8 cellular contexts compared by ENCODE assay signal in genomic region chr2:148876190-148876588, GRCh38. TPM values are rescaled to one million over a fixed set of nuclear protein-coding genes. Genes with fewer than 3 reads are reported as not detected.
A peak's percentile ranks its signal among the peaks of the same experiment; 100 is the strongest.
DNase-seq lines count a peak whose midpoint lies in the region; ATAC-seq lines count a peak whose summit lies in the region.

No MANE protein-coding gene starts in this region.

- no peak overlapping the region for H3K9ac ChIP-seq in skeletal muscle satellite cell (ENCODE audit: low read depth, low read length)

- H3K36me3 Mint-ChIP-seq in T-helper 17 cell (ENCODE audit: low read depth): peaks cover 3% of the 10 kb centered on the region

- peaks cover 14% of the 10 kb centered on the region for H3K4me1 Mint-ChIP-seq in T-helper 17 cell

- peak overlapping the region; percentile 41 for H3K4me2 ChIP-seq in skeletal muscle satellite cell (ENCODE audit: low read length)

- DNase-seq in NCI-H1417 (lab: John Stamatoyannopoulos, UW): peak; percentile 6 to 79 (median 69)
- DNase-seq in NCI-H1417 treated with DMSO at 0.1 percent for 48 hours (lab: John Stamatoyannopoulos, UW): no peak
- peak in 2 of 3 donors; percentile 11 to 17 for DNase-seq in T-helper 17 cell
- DNase-seq in head of caudate nucleus: peak in 36 of 42 donors; percentile 5 to 55 (median 28)
- DNase-seq in NCI-H1436 (lab: John Stamatoyannopoulos, UW): no peak

- H3K27me3 Mint-ChIP-seq in T-helper 17 cell: peaks cover 11% of the 10 kb centered on the region

- H3K27me3 ChIP-seq in skeletal muscle satellite cell (ENCODE audit: control insufficient read depth, insufficient read depth, low read length): peaks cover 36% of the 10 kb centered on the region

- intact Hi-C loops in head of caudate nucleus (cut with DNase I): loop anchor here (5.0 to 10.0 kb wide), 2 partner anchors 49 to 229 kb away; no protein-coding TSS in a partner anchor

- no peaks in the 10 kb centered on the region for H3K9me3 ChIP-seq in T-helper 17 cell (ENCODE audit: control insufficient read depth, low read length, poor library complexity, severe bottlenecking)
- H3K9me3 ChIP-seq in skeletal muscle satellite cell (replicated peaks; ENCODE audit: low read length): no peaks in the 10 kb centered on the region

- H3K4me3 ChIP-seq in skeletal muscle satellite cell (ENCODE audit: low read length): no peak overlapping the region

- H3K36me3 ChIP-seq in skeletal muscle satellite cell (ENCODE audit: insufficient read depth, low read length): no peaks in the 10 kb centered on the region

- H3K4me3 Mint-ChIP-seq in T-helper 17 cell: peak overlapping the region; percentile 94

- H3K27ac Mint-ChIP-seq in T-helper 17 cell: peak overlapping the region; percentile 84

- H3K4me1 ChIP-seq in skeletal muscle satellite cell (ENCODE audit: control insufficient read depth, insufficient read depth, low read length): peaks cover 4% of the 10 kb centered on the region

- ATAC-seq in T-helper 17 cell: peak; percentile 19
- no peak for ATAC-seq in HG03196 (IDR thresholded peaks at IDR 0.05; ENCODE audit: unreplicated experiment)
- no peak for ATAC-seq in HG03175 (IDR thresholded peaks at IDR 0.05; ENCODE audit: unreplicated experiment)

RNA-seq across cellular contexts. Expression of gene KIF5C, which starts 1.2 kb away (rescaled TPM):
- 10 to 100 TPM; 32.0 to 41.6 TPM for total RNA-seq in T-helper 17 cell
- under 0.01 and 0.51 TPM in 2 replicates for total RNA-seq in skeletal muscle satellite cell (2012; rRNA removed)

Comparison
In these comparisons a context has a peak if more than half of its experiments do, and no peak if none do; other contexts are left out.
1. DNase-seq: peak in NCI-H1417 (3 of 3), T-helper 17 cell (2 of 3) and head of caudate nucleus (36 of 42); none in NCI-H1417 treated with DMSO at 0.1 percent for 48 hours (single experiment) and NCI-H1436 (single experiment).